ENCODE assay signal across 1 cellular context in the genomic region with DNA sequence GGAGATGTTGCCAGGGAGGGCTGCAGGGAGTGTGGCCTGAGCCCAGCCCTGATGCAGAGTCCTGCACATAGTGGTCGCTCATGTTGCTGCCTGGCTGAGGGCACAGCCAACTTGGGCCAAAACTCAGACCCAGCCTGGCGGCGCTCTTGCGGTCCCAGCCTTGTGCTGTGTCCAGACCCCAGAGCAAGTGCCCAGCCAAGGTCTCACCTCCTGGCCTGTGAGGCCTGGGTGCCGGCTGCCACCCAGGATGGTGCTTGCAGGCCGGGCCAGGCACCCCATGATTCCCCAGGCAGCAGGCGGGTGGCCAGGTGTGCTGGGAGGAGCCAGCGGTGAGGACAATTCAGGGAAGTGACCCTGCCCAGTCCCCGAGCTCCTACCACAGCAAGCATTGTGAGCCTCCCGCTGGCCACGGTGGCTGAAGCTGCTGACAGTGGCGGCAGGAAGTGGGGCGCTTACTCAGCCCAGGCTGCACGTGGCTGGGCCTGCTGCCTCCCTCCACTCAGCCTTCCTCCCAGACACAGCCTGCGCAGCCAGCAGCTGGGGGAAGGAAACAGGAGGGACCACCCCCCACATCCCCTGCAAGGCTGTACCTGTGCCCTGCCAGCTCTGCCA.
TF ChIP-seq lines count a peak whose summit lies in the region.

No MANE protein-coding gene starts in this region.

TF ChIP-seq in H1, 55 proteins besides CTCF, POLR2A, EP300 and RAD21:
- TF ChIP-seq POU5F1 (IDR thresholded peaks at IDR 0.05; ENCODE audit: low read depth, low read length) = no peak
- TF ChIP-seq, protein P1, sequence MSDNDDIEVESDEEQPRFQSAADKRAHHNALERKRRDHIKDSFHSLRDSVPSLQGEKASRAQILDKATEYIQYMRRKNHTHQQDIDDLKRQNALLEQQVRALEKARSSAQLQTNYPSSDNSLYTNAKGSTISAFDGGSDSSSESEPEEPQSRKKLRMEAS (IDR thresholded peaks at IDR 0.05) = 0 out of 2 replicates have a peak, but pooled peaks have one; percentile 20
- TF ChIP-seq TCF12 (IDR thresholded peaks at IDR 0.05; ENCODE audit: low read depth, low read length) = no peak
- no peak for TF ChIP-seq ASH2L (IDR thresholded peaks at IDR 0.05; ENCODE audit: low read length)
